Comparison of ENCODE assay signal across 21 cellular contexts in genomic region chr7:45037876-45038275, GRCh38. TPM values are rescaled to one million over a fixed set of nuclear protein-coding genes. Genes with fewer than 3 reads are reported as not detected.
DNase-seq lines count a peak whose midpoint lies in the region; ATAC-seq lines count a peak whose summit lies in the region.
"Had no signal": no experiment of that assay in that cellular context is flagged by ENCODE, and none has a peak within 500 bp of the region (broad histone marks: within the 10 kb centered on the region; RNA-seq: fewer than 3 reads in every experiment).

No MANE protein-coding gene starts in this region.

- H3K9me3 Mint-ChIP-seq in activated naive CD4-positive, alpha-beta T cell treated with anti-CD3 and anti-CD28 coated beads, Interleukin-2, amount 50 U/mL, for 24 hours = no peaks in the 10 kb centered on the region
- H3K9me3 Mint-ChIP-seq in activated CD4-positive, alpha-beta memory T cell treated with anti-CD3 and anti-CD28 coated beads, Interleukin-2, amount 10 ng/mL, durations not matched to agents 7 days and 5 days = no peaks in the 10 kb centered on the region
- no peaks in the 10 kb centered on the region for H3K9me3 Mint-ChIP-seq in memory B cell

- CTCF ChIA-PET in activated CD4-positive, alpha-beta memory T cell treated with anti-CD3 and anti-CD28 coated beads, Interleukin-2, amount 10 ng/mL, durations not matched to agents 7 days and 5 days (lab: Charles Lee) = no interaction called here

- POLR2A ChIA-PET in activated CD4-positive, alpha-beta memory T cell treated with anti-CD3 and anti-CD28 coated beads, Interleukin-2, amount 10 ng/mL, durations not matched to agents 7 days and 5 days (lab: Charles Lee) = interaction anchor here (4.1 to 7.0 kb wide), 3 partner anchors 10 to 61 kb away, joined by 31 to 141 read pairs (median 40); partner anchors contain the start of genes CCM2 and MYO1G

- H3K4me3 Mint-ChIP-seq in activated naive CD4-positive, alpha-beta T cell treated with anti-CD3 and anti-CD28 coated beads, Interleukin-2, amount 50 U/mL, for 24 hours = peak overlapping the region; percentile 44
- no peak overlapping the region for H3K4me3 Mint-ChIP-seq in activated CD4-positive, alpha-beta memory T cell treated with anti-CD3 and anti-CD28 coated beads, Interleukin-2, amount 10 ng/mL, durations not matched to agents 7 days and 5 days
- peak overlapping the region; percentile 2 for H3K4me3 Mint-ChIP-seq in memory B cell

- H3K36me3 Mint-ChIP-seq in activated naive CD4-positive, alpha-beta T cell treated with anti-CD3 and anti-CD28 coated beads, Interleukin-2, amount 50 U/mL, for 24 hours = peaks cover 11% of the 10 kb centered on the region
- peaks cover 80% of the 10 kb centered on the region for H3K36me3 Mint-ChIP-seq in activated CD4-positive, alpha-beta memory T cell treated with anti-CD3 and anti-CD28 coated beads, Interleukin-2, amount 10 ng/mL, durations not matched to agents 7 days and 5 days (ENCODE audit: low read depth)
- peaks cover 33% of the 10 kb centered on the region for H3K36me3 Mint-ChIP-seq in memory B cell

- DNase-seq in activated naive CD4-positive, alpha-beta T cell treated with Interleukin-2 at 50 U/mL for 16 hours = no peak
- DNase-seq in activated CD4-positive, alpha-beta memory T cell treated with anti-CD3 and anti-CD28 coated beads, Interleukin-2, amount 10 ng/mL, durations not matched to agents 7 days and 5 days = no peak
- DNase-seq in memory B cell (ENCODE audit: low spot score in 2 of 2) (no peak), RKO (ENCODE audit: low spot score) (no peak)
- no peak for DNase-seq in stimulated activated CD4-positive, alpha-beta T cell treated with anti-CD3 and anti-CD28 coated beads, Interleukin-4, amount 100 ng/mL, for 24 hours
- DNase-seq: activated CD4-positive, CD25-positive, alpha-beta regulatory T cell; amygdala; COR-L47; EL; left cardiac atrium; mucosa of descending colon; NCI-H146; NCI-H748 treated with DMSO at 0.1 percent for 48 hours; retina; SHP77 treated with DMSO at 0.1 percent for 48 hours; spleen had no signal

- ATAC-seq in memory B cell (ENCODE audit: low read depth) (no peak), GM21737 (IDR thresholded peaks at IDR 0.05; ENCODE audit: unreplicated experiment) (no peak)
- ATAC-seq: HCT116, left cardiac atrium, mucosa of descending colon had no signal

- no peaks in the 10 kb centered on the region for H3K27me3 Mint-ChIP-seq in activated naive CD4-positive, alpha-beta T cell treated with anti-CD3 and anti-CD28 coated beads, Interleukin-2, amount 50 U/mL, for 24 hours
- no peaks in the 10 kb centered on the region for H3K27me3 Mint-ChIP-seq in activated CD4-positive, alpha-beta memory T cell treated with anti-CD3 and anti-CD28 coated beads, Interleukin-2, amount 10 ng/mL, durations not matched to agents 7 days and 5 days
- no peaks in the 10 kb centered on the region for H3K27me3 Mint-ChIP-seq in memory B cell

- peaks cover 83% of the 10 kb centered on the region for H3K4me1 Mint-ChIP-seq in activated naive CD4-positive, alpha-beta T cell treated with anti-CD3 and anti-CD28 coated beads, Interleukin-2, amount 50 U/mL, for 24 hours
- peaks cover 61% of the 10 kb centered on the region for H3K4me1 Mint-ChIP-seq in activated CD4-positive, alpha-beta memory T cell treated with anti-CD3 and anti-CD28 coated beads, Interleukin-2, amount 10 ng/mL, durations not matched to agents 7 days and 5 days
- H3K4me1 Mint-ChIP-seq in memory B cell = peaks cover 36% of the 10 kb centered on the region

- peak overlapping the region; percentile 90 for H3K27ac Mint-ChIP-seq in activated naive CD4-positive, alpha-beta T cell treated with anti-CD3 and anti-CD28 coated beads, Interleukin-2, amount 50 U/mL, for 24 hours
- peak overlapping the region; percentile 9 for H3K27ac Mint-ChIP-seq in activated CD4-positive, alpha-beta memory T cell treated with anti-CD3 and anti-CD28 coated beads, Interleukin-2, amount 10 ng/mL, durations not matched to agents 7 days and 5 days
- H3K27ac Mint-ChIP-seq in memory B cell = peak overlapping the region; percentile 65

RNA-seq across cellular contexts. Expression of gene CCM2, which starts 37.9 kb away (rescaled TPM):
- total RNA-seq in activated CD4-positive, alpha-beta memory T cell treated with anti-CD3 and anti-CD28 coated beads, Interleukin-2, amount 10 ng/mL, durations not matched to agents 7 days and 5 days = 100 to 1,000 TPM; 130 to 134 TPM

RNA-seq across cellular contexts. Expression of gene NACAD, which starts 50.9 kb away (rescaled TPM):
- under 1 TPM in 1 of 2 experiments, not detected in 1; 0.60 TPM for total RNA-seq in activated CD4-positive, alpha-beta memory T cell treated with anti-CD3 and anti-CD28 coated beads, Interleukin-2, amount 10 ng/mL, durations not matched to agents 7 days and 5 days
- total RNA-seq: MCF 10A, OCI-LY7 had no signal

RNA-seq across cellular contexts. Expression of gene MYO1G, which starts 59.1 kb away (rescaled TPM):
- 100 to 1,000 TPM; 572 to 576 TPM for total RNA-seq in activated CD4-positive, alpha-beta memory T cell treated with anti-CD3 and anti-CD28 coated beads, Interleukin-2, amount 10 ng/mL, durations not matched to agents 7 days and 5 days

Comparison
In these comparisons a context has a peak if more than half of its experiments do, and no peak if none do; other contexts are left out.
1. H3K27ac Mint-ChIP-seq: peak in every context shown above with its lines; median percentile 90 in activated naive CD4-positive, alpha-beta T cell treated with anti-CD3 and anti-CD28 coated beads, Interleukin-2, amount 50 U/mL, for 24 hours; 65 in memory B cell; 9 in activated CD4-positive, alpha-beta memory T cell treated with anti-CD3 and anti-CD28 coated beads, Interleukin-2, amount 10 ng/mL, durations not matched to agents 7 days and 5 days.